Comparison of ENCODE assay signal across 21 cellular contexts in genomic region chr17:83145831-83146230, GRCh38.
A peak's percentile ranks its signal among the peaks of the same experiment; 100 is the strongest.
DNase-seq lines count a peak whose midpoint lies in the region; ATAC-seq and TF ChIP-seq lines count a peak whose summit lies in the region.
"Had no signal": no experiment of that assay in that cellular context is flagged by ENCODE, and none has a peak within 500 bp of the region (broad histone marks: within the 10 kb centered on the region; RNA-seq: fewer than 3 reads in every experiment).

No MANE protein-coding gene starts in this region.

- H3K4me1 ChIP-seq in BLaER1 treated with 17β-estradiol and CSF1 and Interleukin-3, amounts not matched to agents 10 nM and 100 nM = peaks cover 21 to 46% (median 25%) of the 10 kb centered on the region in 10 experiments
- H3K4me1 ChIP-seq in smooth muscle cell (ENCODE audit: low read depth) = peaks cover 5% of the 10 kb centered on the region
- H3K4me1 ChIP-seq: BE2C had no signal

- no peak overlapping the region for H3K27ac ChIP-seq in BLaER1 treated with 17β-estradiol and CSF1 and Interleukin-3, amounts not matched to agents 10 nM and 100 nM
- peak overlapping the region; percentile 36 for H3K27ac ChIP-seq in smooth muscle cell (ENCODE audit: low read depth)

- no peaks in the 10 kb centered on the region for H4K20me1 ChIP-seq in BLaER1 treated with 17β-estradiol and CSF1 and Interleukin-3, amounts not matched to agents 10 nM and 100 nM
- H4K20me1 ChIP-seq in smooth muscle cell (ENCODE audit: low read depth) = no peaks in the 10 kb centered on the region

- H3K9ac ChIP-seq in BLaER1 treated with 17β-estradiol and CSF1 and Interleukin-3, amounts not matched to agents 10 nM and 100 nM = no peak overlapping the region
- no peak overlapping the region for H3K9ac ChIP-seq in smooth muscle cell (ENCODE audit: low read depth)

- peaks cover 0 to 13% (median 0%) of the 10 kb centered on the region in 11 experiments; a peak in 4 of 22 replicates for H3K27me3 ChIP-seq in BLaER1 treated with 17β-estradiol and CSF1 and Interleukin-3, amounts not matched to agents 10 nM and 100 nM
- no peaks in the 10 kb centered on the region for H3K27me3 ChIP-seq in smooth muscle cell (ENCODE audit: low read depth)
- H3K27me3 ChIP-seq: BE2C had no signal

- peak overlapping the region in 9 of 11 experiments; percentile 42 to 75 (median 64); a peak in 15 of 22 replicates for H3K4me2 ChIP-seq in BLaER1 treated with 17β-estradiol and CSF1 and Interleukin-3, amounts not matched to agents 10 nM and 100 nM
- H3K4me2 ChIP-seq in smooth muscle cell = peak overlapping the region; percentile 51
- H3K4me2 ChIP-seq: GM23338 had no signal

- intact Hi-C loops in lower leg skin (cut with DNase I; ENCODE audit: low total_unique reads) = no loop called here

- no peaks in the 10 kb centered on the region for H3K36me3 ChIP-seq in BLaER1 treated with 17β-estradiol and CSF1 and Interleukin-3, amounts not matched to agents 10 nM and 100 nM
- H3K36me3 ChIP-seq in smooth muscle cell (ENCODE audit: low read depth) = no peaks in the 10 kb centered on the region
- H3K36me3 ChIP-seq: BE2C had no signal

- H3K9me3 ChIP-seq in BLaER1 treated with 17β-estradiol and CSF1 and Interleukin-3, amounts not matched to agents 10 nM and 100 nM (replicated peaks in 1 of 11) = peaks cover 6 to 16% (median 9%) of the 10 kb centered on the region in 11 experiments; a peak in 14 of 22 replicates
- no peaks in the 10 kb centered on the region for H3K9me3 ChIP-seq in smooth muscle cell (replicated peaks; ENCODE audit: low read depth)

- ATAC-seq in HG03457 (IDR thresholded peaks at IDR 0.05; ENCODE audit: unreplicated experiment) = no peak
- ATAC-seq: GM23338 had no signal

- TF ChIP-seq POLR2A in lower leg skin (IDR thresholded peaks at IDR 0.05) = no peak

- H3F3A ChIP-seq in smooth muscle cell (ENCODE audit: low read depth) = no peaks in the 10 kb centered on the region

- H3K4me3 ChIP-seq in BLaER1 treated with 17β-estradiol and CSF1 and Interleukin-3, amounts not matched to agents 10 nM and 100 nM = no peak overlapping the region
- H3K4me3 ChIP-seq in lower leg skin (ENCODE audit: low read depth, poor library complexity, severe bottlenecking) = no peak overlapping the region
- no peak overlapping the region for H3K4me3 ChIP-seq in smooth muscle cell
- H3K4me3 ChIP-seq: GM23338 had no signal

- DNase-seq in activated CD8-positive, alpha-beta memory T cell treated with anti-CD3 and anti-CD28 coated beads for 24 hours = peak; percentile 33
- no peak for DNase-seq in activated CD8-positive, alpha-beta memory T cell treated with anti-CD3 and anti-CD28 coated beads, Interleukin-2, amount 50 U/mL, for 4 hours
- peak; percentile 10 to 67 for DNase-seq in lower leg skin (ENCODE audit: low spot score in 2 of 2)
- DNase-seq in smooth muscle cell (lab: John Stamatoyannopoulos, UW; ENCODE audit: unreplicated experiment) = no peak
- no peak for DNase-seq in NCI-H146 (lab: John Stamatoyannopoulos, UW)
- no peak for DNase-seq in NCI-H2227 (lab: John Stamatoyannopoulos, UW; ENCODE audit: unreplicated experiment)
- DNase-seq: BE2C; CD4-positive, alpha-beta memory T cell; DMS53; EL; HCEC 1CT; NCI-H1105; NCI-H1694 treated with DMSO at 0.1 percent for 48 hours; NCI-H2227 treated with DMSO at 0.1 percent for 48 hours; NCI-H510A treated with DMSO at 0.1 percent for 48 hours; NCI-H774; OCI-M1; Right ventricle myocardium superior had no signal

- no peak overlapping the region for H2AFZ ChIP-seq in smooth muscle cell (ENCODE audit: low read depth)
- H2AFZ ChIP-seq: GM23338 had no signal

- H3K79me2 ChIP-seq in smooth muscle cell (ENCODE audit: low read depth) = no peaks in the 10 kb centered on the region

- WGBS in lower leg skin, 2 donors = 91 to 94% methylated on average over 7 of the region's 7 CpGs
- 33% methylated on average over 7 of the region's 7 CpGs for WGBS in smooth muscle cell (ENCODE audit: low lambda C conversion rate)

- TF ChIP-seq CTCF in lower leg skin (IDR thresholded peaks at IDR 0.05) = no peak
- TF ChIP-seq CTCF in smooth muscle cell (IDR thresholded peaks at IDR 0.05; ENCODE audit: borderline replicate concordance, insufficient read depth, poor library complexity, severe bottlenecking) = no peak

Comparison
In these comparisons a context has a peak if more than half of its experiments do, and no peak if none do; other contexts are left out.
1. DNase-seq: peak in activated CD8-positive, alpha-beta memory T cell treated with anti-CD3 and anti-CD28 coated beads for 24 hours (single experiment) and lower leg skin (2 of 2); none in activated CD8-positive, alpha-beta memory T cell treated with anti-CD3 and anti-CD28 coated beads, Interleukin-2, amount 50 U/mL, for 4 hours (single experiment), smooth muscle cell (single experiment), NCI-H146 (single experiment) and NCI-H2227 (single experiment).